In the genomic region with DNA sequence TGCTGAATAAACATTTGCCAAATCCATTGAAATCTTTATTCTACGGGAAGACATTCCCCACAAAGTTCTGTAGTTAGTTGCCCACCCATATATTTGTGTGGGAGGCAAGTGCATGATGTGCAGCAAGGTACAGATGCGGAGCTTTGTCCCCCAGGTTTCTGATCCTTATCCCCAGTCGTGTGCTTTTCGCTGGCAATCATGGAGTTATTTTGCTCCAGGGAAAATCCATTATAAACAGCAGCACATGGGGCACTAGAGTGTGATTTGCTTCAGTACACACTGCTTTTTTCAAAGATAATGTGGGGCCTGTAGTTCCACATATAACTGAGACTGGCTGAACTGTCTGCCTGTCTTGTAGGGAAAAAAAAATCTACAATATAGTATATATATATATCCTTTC, we compare ENCODE assay signal across 2 cellular contexts.
TF ChIP-seq lines count a peak whose summit lies in the region.

No MANE protein-coding gene starts in this region.

TF ChIP-seq in SK-N-SH, 30 proteins besides CTCF, POLR2A, EP300 and RAD21 (continued from another document):
- TF ChIP-seq, protein P1, sequence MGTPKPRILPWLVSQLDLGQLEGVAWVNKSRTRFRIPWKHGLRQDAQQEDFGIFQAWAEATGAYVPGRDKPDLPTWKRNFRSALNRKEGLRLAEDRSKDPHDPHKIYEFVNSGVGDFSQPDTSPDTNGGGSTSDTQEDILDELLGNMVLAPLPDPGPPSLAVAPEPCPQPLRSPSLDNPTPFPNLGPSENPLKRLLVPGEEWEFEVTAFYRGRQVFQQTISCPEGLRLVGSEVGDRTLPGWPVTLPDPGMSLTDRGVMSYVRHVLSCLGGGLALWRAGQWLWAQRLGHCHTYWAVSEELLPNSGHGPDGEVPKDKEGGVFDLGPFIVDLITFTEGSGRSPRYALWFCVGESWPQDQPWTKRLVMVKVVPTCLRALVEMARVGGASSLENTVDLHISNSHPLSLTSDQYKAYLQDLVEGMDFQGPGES (IDR thresholded peaks at IDR 0.05; ENCODE audit: low read depth, low read length): no peak
- no peak for TF ChIP-seq GABPA (IDR thresholded peaks at IDR 0.05; ENCODE audit: low read depth)
- no peak for TF ChIP-seq FOXM1 (IDR thresholded peaks at IDR 0.05; ENCODE audit: low read depth)
- no peak for TF ChIP-seq CHD2 (IDR thresholded peaks at IDR 0.05; ENCODE audit: low read length, partially characterized antibody)
- TF ChIP-seq FOXJ3 (CRISPR knock-in tag; IDR thresholded peaks at IDR 0.05): peak; percentile 82
- TF ChIP-seq, protein P2, sequence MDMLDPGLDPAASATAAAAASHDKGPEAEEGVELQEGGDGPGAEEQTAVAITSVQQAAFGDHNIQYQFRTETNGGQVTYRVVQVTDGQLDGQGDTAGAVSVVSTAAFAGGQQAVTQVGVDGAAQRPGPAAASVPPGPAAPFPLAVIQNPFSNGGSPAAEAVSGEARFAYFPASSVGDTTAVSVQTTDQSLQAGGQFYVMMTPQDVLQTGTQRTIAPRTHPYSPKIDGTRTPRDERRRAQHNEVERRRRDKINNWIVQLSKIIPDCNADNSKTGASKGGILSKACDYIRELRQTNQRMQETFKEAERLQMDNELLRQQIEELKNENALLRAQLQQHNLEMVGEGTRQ (IDR thresholded peaks at IDR 0.05; ENCODE audit: borderline replicate concordance, low read depth, low read length): no peak
- TF ChIP-seq RCOR1 (IDR thresholded peaks at IDR 0.05; ENCODE audit: low read length): peak; percentile 67; the same call in 1 of the 2 replicates
- no peak for TF ChIP-seq ELF1 (IDR thresholded peaks at IDR 0.05)
- TF ChIP-seq RXRA (IDR thresholded peaks at IDR 0.05; ENCODE audit: borderline replicate concordance, low read depth): no peak
- TF ChIP-seq EZH2phosphoT487 (IDR thresholded peaks at IDR 0.05; ENCODE audit: borderline replicate concordance, low read depth): no peak
- no peak for TF ChIP-seq TEAD4 (IDR thresholded peaks at IDR 0.05; ENCODE audit: borderline replicate concordance, insufficient read depth)
- peak; percentile 92 for TF ChIP-seq GATA2 (CRISPR knock-in tag; IDR thresholded peaks at IDR 0.05)
- no peak for TF ChIP-seq TAF1 (IDR thresholded peaks at IDR 0.05; ENCODE audit: borderline replicate concordance, low read depth, low read length)
- TF ChIP-seq JUND (IDR thresholded peaks at IDR 0.05): no peak
- TF ChIP-seq, protein P3, sequence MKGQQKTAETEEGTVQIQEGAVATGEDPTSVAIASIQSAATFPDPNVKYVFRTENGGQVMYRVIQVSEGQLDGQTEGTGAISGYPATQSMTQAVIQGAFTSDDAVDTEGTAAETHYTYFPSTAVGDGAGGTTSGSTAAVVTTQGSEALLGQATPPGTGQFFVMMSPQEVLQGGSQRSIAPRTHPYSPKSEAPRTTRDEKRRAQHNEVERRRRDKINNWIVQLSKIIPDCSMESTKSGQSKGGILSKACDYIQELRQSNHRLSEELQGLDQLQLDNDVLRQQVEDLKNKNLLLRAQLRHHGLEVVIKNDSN (IDR thresholded peaks at IDR 0.05; ENCODE audit: borderline replicate concordance, low read depth): no peak
- TF ChIP-seq FOSL2 (IDR thresholded peaks at IDR 0.05; ENCODE audit: borderline replicate concordance, low read depth): no peak
- peak; percentile 76; the same call in 1 of the 2 replicates for TF ChIP-seq MXI1 (IDR thresholded peaks at IDR 0.05; ENCODE audit: low read depth, low read length)
- TF ChIP-seq NFIC (IDR thresholded peaks at IDR 0.05; ENCODE audit: borderline replicate concordance): no peak
- TF ChIP-seq, protein P4, sequence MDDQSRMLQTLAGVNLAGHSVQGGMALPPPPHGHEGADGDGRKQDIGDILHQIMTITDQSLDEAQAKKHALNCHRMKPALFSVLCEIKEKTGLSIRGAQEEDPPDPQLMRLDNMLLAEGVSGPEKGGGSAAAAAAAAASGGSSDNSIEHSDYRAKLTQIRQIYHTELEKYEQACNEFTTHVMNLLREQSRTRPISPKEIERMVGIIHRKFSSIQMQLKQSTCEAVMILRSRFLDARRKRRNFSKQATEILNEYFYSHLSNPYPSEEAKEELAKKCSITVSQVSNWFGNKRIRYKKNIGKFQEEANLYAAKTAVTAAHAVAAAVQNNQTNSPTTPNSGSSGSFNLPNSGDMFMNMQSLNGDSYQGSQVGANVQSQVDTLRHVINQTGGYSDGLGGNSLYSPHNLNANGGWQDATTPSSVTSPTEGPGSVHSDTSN (IDR thresholded peaks at IDR 0.05): no peak
- TF ChIP-seq SMC3 (IDR thresholded peaks at IDR 0.05; ENCODE audit: low read depth, low read length): no peak

TF ChIP-seq in SK-N-SH treated with all-trans-retinoic acid at 6 μM for 48 hours, 23 proteins besides CTCF, POLR2A, EP300 and RAD21 (continued from another document):
- TF ChIP-seq, protein P5, sequence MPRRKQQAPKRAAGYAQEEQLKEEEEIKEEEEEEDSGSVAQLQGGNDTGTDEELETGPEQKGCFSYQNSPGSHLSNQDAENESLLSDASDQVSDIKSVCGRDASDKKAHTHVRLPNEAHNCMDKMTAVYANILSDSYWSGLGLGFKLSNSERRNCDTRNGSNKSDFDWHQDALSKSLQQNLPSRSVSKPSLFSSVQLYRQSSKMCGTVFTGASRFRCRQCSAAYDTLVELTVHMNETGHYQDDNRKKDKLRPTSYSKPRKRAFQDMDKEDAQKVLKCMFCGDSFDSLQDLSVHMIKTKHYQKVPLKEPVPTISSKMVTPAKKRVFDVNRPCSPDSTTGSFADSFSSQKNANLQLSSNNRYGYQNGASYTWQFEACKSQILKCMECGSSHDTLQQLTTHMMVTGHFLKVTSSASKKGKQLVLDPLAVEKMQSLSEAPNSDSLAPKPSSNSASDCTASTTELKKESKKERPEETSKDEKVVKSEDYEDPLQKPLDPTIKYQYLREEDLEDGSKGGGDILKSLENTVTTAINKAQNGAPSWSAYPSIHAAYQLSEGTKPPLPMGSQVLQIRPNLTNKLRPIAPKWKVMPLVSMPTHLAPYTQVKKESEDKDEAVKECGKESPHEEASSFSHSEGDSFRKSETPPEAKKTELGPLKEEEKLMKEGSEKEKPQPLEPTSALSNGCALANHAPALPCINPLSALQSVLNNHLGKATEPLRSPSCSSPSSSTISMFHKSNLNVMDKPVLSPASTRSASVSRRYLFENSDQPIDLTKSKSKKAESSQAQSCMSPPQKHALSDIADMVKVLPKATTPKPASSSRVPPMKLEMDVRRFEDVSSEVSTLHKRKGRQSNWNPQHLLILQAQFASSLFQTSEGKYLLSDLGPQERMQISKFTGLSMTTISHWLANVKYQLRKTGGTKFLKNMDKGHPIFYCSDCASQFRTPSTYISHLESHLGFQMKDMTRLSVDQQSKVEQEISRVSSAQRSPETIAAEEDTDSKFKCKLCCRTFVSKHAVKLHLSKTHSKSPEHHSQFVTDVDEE (CRISPR knock-in tag; IDR thresholded peaks at IDR 0.05): no peak
- TF ChIP-seq SNAI2 (CRISPR knock-in tag; IDR thresholded peaks at IDR 0.05): no peak
- no peak for TF ChIP-seq PPARA (CRISPR knock-in tag; IDR thresholded peaks at IDR 0.05; ENCODE audit: borderline replicate concordance)
- no peak for TF ChIP-seq ZC3H10 (CRISPR knock-in tag; IDR thresholded peaks at IDR 0.05)
- TF ChIP-seq, protein P6, sequence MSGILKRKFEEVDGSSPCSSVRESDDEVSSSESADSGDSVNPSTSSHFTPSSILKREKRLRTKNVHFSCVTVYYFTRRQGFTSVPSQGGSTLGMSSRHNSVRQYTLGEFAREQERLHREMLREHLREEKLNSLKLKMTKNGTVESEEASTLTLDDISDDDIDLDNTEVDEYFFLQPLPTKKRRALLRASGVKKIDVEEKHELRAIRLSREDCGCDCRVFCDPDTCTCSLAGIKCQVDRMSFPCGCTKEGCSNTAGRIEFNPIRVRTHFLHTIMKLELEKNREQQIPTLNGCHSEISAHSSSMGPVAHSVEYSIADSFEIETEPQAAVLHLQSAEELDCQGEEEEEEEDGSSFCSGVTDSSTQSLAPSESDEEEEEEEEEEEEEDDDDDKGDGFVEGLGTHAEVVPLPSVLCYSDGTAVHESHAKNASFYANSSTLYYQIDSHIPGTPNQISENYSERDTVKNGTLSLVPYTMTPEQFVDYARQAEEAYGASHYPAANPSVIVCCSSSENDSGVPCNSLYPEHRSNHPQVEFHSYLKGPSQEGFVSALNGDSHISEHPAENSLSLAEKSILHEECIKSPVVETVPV (CRISPR knock-in tag; IDR thresholded peaks at IDR 0.05): no peak
- TF ChIP-seq CSDC2 (CRISPR knock-in tag; IDR thresholded peaks at IDR 0.05): no peak
- TF ChIP-seq, protein P7, sequence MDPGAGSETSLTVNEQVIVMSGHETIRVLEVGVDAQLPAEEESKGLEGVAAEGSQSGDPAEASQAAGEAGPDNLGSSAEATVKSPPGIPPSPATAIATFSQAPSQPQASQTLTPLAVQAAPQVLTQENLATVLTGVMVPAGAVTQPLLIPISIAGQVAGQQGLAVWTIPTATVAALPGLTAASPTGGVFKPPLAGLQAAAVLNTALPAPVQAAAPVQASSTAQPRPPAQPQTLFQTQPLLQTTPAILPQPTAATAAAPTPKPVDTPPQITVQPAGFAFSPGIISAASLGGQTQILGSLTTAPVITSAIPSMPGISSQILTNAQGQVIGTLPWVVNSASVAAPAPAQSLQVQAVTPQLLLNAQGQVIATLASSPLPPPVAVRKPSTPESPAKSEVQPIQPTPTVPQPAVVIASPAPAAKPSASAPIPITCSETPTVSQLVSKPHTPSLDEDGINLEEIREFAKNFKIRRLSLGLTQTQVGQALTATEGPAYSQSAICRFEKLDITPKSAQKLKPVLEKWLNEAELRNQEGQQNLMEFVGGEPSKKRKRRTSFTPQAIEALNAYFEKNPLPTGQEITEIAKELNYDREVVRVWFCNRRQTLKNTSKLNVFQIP (CRISPR knock-in tag; IDR thresholded peaks at IDR 0.05; ENCODE audit: borderline replicate concordance, low read depth): no peak
- TF ChIP-seq ZFP3 (CRISPR knock-in tag; IDR thresholded peaks at IDR 0.05): no peak
- no peak for TF ChIP-seq ARNTL (CRISPR knock-in tag; IDR thresholded peaks at IDR 0.05; ENCODE audit: borderline replicate concordance, low read depth)
- TF ChIP-seq BACH2 (CRISPR knock-in tag; IDR thresholded peaks at IDR 0.05; ENCODE audit: borderline replicate concordance): no peak
- no peak for TF ChIP-seq ISL1 (CRISPR knock-in tag; IDR thresholded peaks at IDR 0.05)
- no peak for TF ChIP-seq ZNF8 (CRISPR knock-in tag; IDR thresholded peaks at IDR 0.05)
- no peak for TF ChIP-seq OSR1 (CRISPR knock-in tag; IDR thresholded peaks at IDR 0.05)
- no peak for TF ChIP-seq ZNF565 (CRISPR knock-in tag; conservative IDR thresholded peaks at IDR 0.05; ENCODE audit: low read depth)
- TF ChIP-seq GLIS3 (CRISPR knock-in tag; IDR thresholded peaks at IDR 0.05): no peak
- no peak for TF ChIP-seq RARB (CRISPR knock-in tag; IDR thresholded peaks at IDR 0.05)
